In genomic region chr12:42482086-42482819, GRCh38 we compare ENCODE assay signal across 8 cellular contexts.
A peak's percentile ranks its signal among the peaks of the same experiment; 100 is the strongest.
DNase-seq lines count a peak whose midpoint lies in the region; ATAC-seq and TF ChIP-seq lines count a peak whose summit lies in the region.

No MANE protein-coding gene starts in this region.

- intact Hi-C loops in Right ventricle myocardium superior (cut with DNase I): loop anchor here (5.0 to 10.0 kb wide), 3 partner anchors 85 to 853 kb away; no protein-coding TSS in a partner anchor
- intact Hi-C loops in Right ventricle myocardium inferior (cut with DNase I): loop anchor here (2.0 to 10.0 kb wide), 7 partner anchors 105 to 855 kb away; partner anchors contain the start of genes GXYLT1, PRICKLE1 and YAF2
- intact Hi-C loops in stomach (cut with DNase I; ENCODE audit: low total_unique reads): loop anchor here (5.0 kb wide), 1 partner anchor 85 kb away; no protein-coding TSS in a partner anchor

- ATAC-seq in Right ventricle myocardium superior (ENCODE audit: poor library complexity) (peak; percentile 3), Right ventricle myocardium inferior (no peak)

- H3K9me3 ChIP-seq in adipocyte (ENCODE audit: control insufficient read depth, low read length) (no peaks in the 10 kb centered on the region), stomach (no peaks in the 10 kb centered on the region)

- DNase-seq in Right ventricle myocardium superior: peak; percentile 83
- no peak for DNase-seq in Right ventricle myocardium inferior (ENCODE audit: missing footprints)
- peak; percentile 53 for DNase-seq in adipocyte (ENCODE audit: low read depth)
- peak; percentile 60 for DNase-seq in iris pigment epithelial cell (ENCODE audit: low read depth)
- DNase-seq in stomach: peak; percentile 72
- no peak for DNase-seq in AG20443 (ENCODE audit: low spot score)
- no peak for DNase-seq in NK-92 treated with Interleukin-12 subunit alpha and Interleukin-12 subunit beta, amount 100 ng/mL, for 24 hours (lab: John Stamatoyannopoulos, UW)
- no peak for DNase-seq in H4 (ENCODE audit: low spot score)

- peak overlapping the region; percentile 60 to 90 (median 82) for H3K27ac ChIP-seq in stomach

- H3K27me3 ChIP-seq in adipocyte (replicated peaks; ENCODE audit: control insufficient read depth, insufficient read depth, low read length): no peaks in the 10 kb centered on the region
- H3K27me3 ChIP-seq in stomach: peaks cover 0 to 11% (median 7%) of the 10 kb centered on the region in 3 donors

- no peak for TF ChIP-seq CTCF in stomach (IDR thresholded peaks at IDR 0.05)

- 15 to 28% (median 24%) methylated on average over 20 of the region's 20 CpGs for WGBS in stomach, 5 donors

- H3K4me1 ChIP-seq in adipocyte (ENCODE audit: control insufficient read depth, insufficient read depth, low read length) (peaks cover 21% of the 10 kb centered on the region), stomach (peaks cover 0 to 37% (median 23%) of the 10 kb centered on the region in 4 donors)

- H3K9ac ChIP-seq in adipocyte (ENCODE audit: low read length): peak overlapping the region; percentile 87

- H3K4me3 ChIP-seq in adipocyte (ENCODE audit: low read length) (peak overlapping the region; percentile 90), stomach (peak overlapping the region; percentile 64 to 83 (median 68))

- no peaks in the 10 kb centered on the region for H3K36me3 ChIP-seq in adipocyte (ENCODE audit: control insufficient read depth, insufficient read depth, low read length, severe bottlenecking)
- no peaks in the 10 kb centered on the region for H3K36me3 ChIP-seq in stomach

- no peak for TF ChIP-seq POLR2A in stomach (IDR thresholded peaks at IDR 0.05)

- TF ChIP-seq EP300 in stomach (IDR thresholded peaks at IDR 0.05): no peak

Comparison
In these comparisons a context has a peak if more than half of its experiments do, and no peak if none do; other contexts are left out.
1. DNase-seq: peak in Right ventricle myocardium superior (single experiment), adipocyte (single experiment), iris pigment epithelial cell (single experiment) and stomach (single experiment); none in Right ventricle myocardium inferior (single experiment), AG20443 (single experiment), NK-92 treated with Interleukin-12 subunit alpha and Interleukin-12 subunit beta, amount 100 ng/mL, for 24 hours (single experiment) and H4 (single experiment).